In the genomic region with DNA sequence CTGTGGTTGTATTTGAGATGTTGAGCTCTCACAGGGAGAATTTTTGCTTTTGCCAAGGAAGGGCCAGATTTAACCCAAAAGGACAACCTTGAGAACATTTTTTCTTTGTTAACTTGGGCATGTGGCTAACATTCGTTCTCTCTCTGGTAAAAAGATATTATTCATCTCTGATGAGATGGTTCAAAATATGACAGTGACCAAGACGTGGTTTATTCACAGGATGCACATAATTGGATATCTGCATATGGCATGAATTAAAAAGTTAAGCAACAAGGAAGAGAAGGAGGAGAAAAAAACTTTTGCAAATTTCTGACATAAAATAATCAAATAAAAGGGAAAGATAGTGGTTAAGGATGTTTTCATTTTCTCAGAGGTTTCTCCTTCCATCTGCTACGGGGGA, we compare ENCODE assay signal across 1 cellular context.
TF ChIP-seq lines count a peak whose summit lies in the region.

No MANE protein-coding gene starts in this region.

TF ChIP-seq in IMR-90, 13 proteins besides CTCF, POLR2A, EP300 and RAD21:
- TF ChIP-seq MAZ (IDR thresholded peaks at IDR 0.05; ENCODE audit: borderline replicate concordance, low read depth, low read length) (no peak), BHLHE40 (IDR thresholded peaks at IDR 0.05; ENCODE audit: low read depth, low read length) (no peak), SMC3 (IDR thresholded peaks at IDR 0.05; ENCODE audit: low read depth, low read length) (no peak), RFX5 (IDR thresholded peaks at IDR 0.05; ENCODE audit: low read depth, low read length) (no peak), MXI1 (IDR thresholded peaks at IDR 0.05; ENCODE audit: borderline replicate concordance, low read depth, low read length) (no peak), RCOR1 (IDR thresholded peaks at IDR 0.05; ENCODE audit: insufficient replicate concordance, low read length) (no peak), ELK1 (IDR thresholded peaks at IDR 0.05; ENCODE audit: borderline replicate concordance, low read depth, low read length) (no peak), NFE2L2 (IDR thresholded peaks at IDR 0.05; ENCODE audit: low read depth, low read length) (no peak), MAFK (IDR thresholded peaks at IDR 0.05; ENCODE audit: low read depth, low read length) (no peak), CEBPB (IDR thresholded peaks at IDR 0.05; ENCODE audit: low read depth, low read length) (no peak)
- TF ChIP-seq, protein P1, sequence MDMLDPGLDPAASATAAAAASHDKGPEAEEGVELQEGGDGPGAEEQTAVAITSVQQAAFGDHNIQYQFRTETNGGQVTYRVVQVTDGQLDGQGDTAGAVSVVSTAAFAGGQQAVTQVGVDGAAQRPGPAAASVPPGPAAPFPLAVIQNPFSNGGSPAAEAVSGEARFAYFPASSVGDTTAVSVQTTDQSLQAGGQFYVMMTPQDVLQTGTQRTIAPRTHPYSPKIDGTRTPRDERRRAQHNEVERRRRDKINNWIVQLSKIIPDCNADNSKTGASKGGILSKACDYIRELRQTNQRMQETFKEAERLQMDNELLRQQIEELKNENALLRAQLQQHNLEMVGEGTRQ (IDR thresholded peaks at IDR 0.05; ENCODE audit: low read depth, low read length): no peak
